ENCODE assay signal across 8 cellular contexts in genomic region chr1:232630047-232630893, GRCh38. TPM values are rescaled to one million over a fixed set of nuclear protein-coding genes. Genes with fewer than 3 reads are reported as not detected.
DNase-seq lines count a peak whose midpoint lies in the region; ATAC-seq and TF ChIP-seq lines count a peak whose summit lies in the region.

TSS of gene SIPA1L2 (minus strand) at chr1:232630133. CDS start at chr1:232515339, 114,794 bp downstream.

- H3K9ac ChIP-seq in colonic mucosa (ENCODE audit: low read depth in 2 of 2, low read length in 2 of 2) = peak within 1 kb of the TSS; percentile 66 to 88

- peak; percentile 23 for DNase-seq in AG04449 (ENCODE audit: low read depth, low spot score)
- peak; percentile 88 for DNase-seq in NCI-H2227 treated with DMSO at 0.1 percent for 48 hours (lab: John Stamatoyannopoulos, UW)
- DNase-seq in activated CD4-positive, alpha-beta T cell treated with anti-CD3 and anti-CD28 coated beads for 36 hours = peak; percentile 93
- peak; percentile 95 for DNase-seq in colonic mucosa
- DNase-seq in left colon = peak; percentile 93
- DNase-seq in stimulated activated CD4-positive, alpha-beta T cell treated with anti-CD3 and anti-CD28 coated beads, Interleukin-1b, Interleukin-23, amount 100 ng/mL, for 24 hours (ENCODE audit: low read depth in 4 of 4, low spot score in 1 of 4) = peak; percentile 55 to 83 (median 79)

- no peaks in the 10 kb centered on the region for H3K9me3 ChIP-seq in colonic mucosa

- CTCF ChIA-PET in AG04449 (lab: Yijun Ruan, JAX) = interaction anchor here (0.8 to 1.6 kb wide), 6 partner anchors 10 to 874 kb away, joined by 3 to 7 read pairs (median 4); no protein-coding TSS in a partner anchor
- CTCF ChIA-PET in activated CD4-positive, alpha-beta T cell treated with anti-CD3 and anti-CD28 coated beads for 36 hours (lab: Charles Lee) = no interaction called here

- peaks cover under 1% of the 10 kb centered on the region for H3K27me3 ChIP-seq in colonic mucosa

- no peaks in the 10 kb centered on the region for H3K36me3 Mint-ChIP-seq in activated CD4-positive, alpha-beta T cell treated with anti-CD3 and anti-CD28 coated beads for 36 hours (ENCODE audit: low read depth)

- peak within 1 kb of the TSS; percentile 94 for H3K27ac ChIP-seq in colonic mucosa

- POLR2A ChIA-PET in AG04449 (lab: Yijun Ruan, JAX) = no interaction called here
- POLR2A ChIA-PET in activated CD4-positive, alpha-beta T cell treated with anti-CD3 and anti-CD28 coated beads for 36 hours (lab: Charles Lee) = no interaction called here

- peaks cover 5% of the 10 kb centered on the region for H3K4me1 ChIP-seq in colonic mucosa

- peak within 1 kb of the TSS; percentile 80 for H3K27ac Mint-ChIP-seq in activated CD4-positive, alpha-beta T cell treated with anti-CD3 and anti-CD28 coated beads for 36 hours

- peaks cover 28% of the 10 kb centered on the region for H3K4me1 Mint-ChIP-seq in activated CD4-positive, alpha-beta T cell treated with anti-CD3 and anti-CD28 coated beads for 36 hours

- ATAC-seq in GM18907 (IDR thresholded peaks at IDR 0.05; ENCODE audit: unreplicated experiment) (peak; percentile 98), HG03175 (IDR thresholded peaks at IDR 0.05; ENCODE audit: unreplicated experiment) (peak; percentile 97), left colon (peak; percentile 80)
- ATAC-seq in activated CD4-positive, alpha-beta T cell treated with anti-CD3 and anti-CD28 coated beads for 36 hours = peak; percentile 96

- H3K4me3 ChIP-seq in AG04449 (ENCODE audit: low read depth, low read length) (peak within 1 kb of the TSS; percentile 67), colonic mucosa (peak within 1 kb of the TSS; percentile 86)

- TF ChIP-seq CTCF in AG04449 (IDR thresholded peaks at IDR 0.05; ENCODE audit: insufficient read depth, low read length, missing control alignments) = peak; percentile 58
- TF ChIP-seq CTCF in colonic mucosa (IDR thresholded peaks at IDR 0.05) = peak; percentile 34

- intact Hi-C loops in activated CD4-positive, alpha-beta T cell treated with anti-CD3 and anti-CD28 coated beads for 36 hours (cut with DNase I, micrococcal nuclease) = loop anchor here (1.0 to 10.0 kb wide), 7 partner anchors 43 to 764 kb away; partner anchors contain the start of genes MAP10 (in 2 of the 2) and NTPCR (in 2 of the 2)
- intact Hi-C loops in colonic mucosa (cut with DNase I) (loop anchor here (2.0 to 10.0 kb wide), 3 partner anchors 275 to 395 kb away; no protein-coding TSS in a partner anchor), left colon (cut with DNase I, micrococcal nuclease) (loop anchor here in 1 of 2 donors (10.0 kb wide), 1 partner anchor 325 kb away; the partner anchor contains the start of gene NTPCR)

- H3K27me3 Mint-ChIP-seq in activated CD4-positive, alpha-beta T cell treated with anti-CD3 and anti-CD28 coated beads for 36 hours = peaks cover 11% of the 10 kb centered on the region

- no peaks in the 10 kb centered on the region for H3K9me3 Mint-ChIP-seq in activated CD4-positive, alpha-beta T cell treated with anti-CD3 and anti-CD28 coated beads for 36 hours (ENCODE audit: low read depth)

- H3K4me3 Mint-ChIP-seq in activated CD4-positive, alpha-beta T cell treated with anti-CD3 and anti-CD28 coated beads for 36 hours = peak within 1 kb of the TSS; percentile 73

- no peaks in the 10 kb centered on the region for H3K36me3 ChIP-seq in colonic mucosa

RNA-seq across cellular contexts. Expression of gene SIPA1L2, which starts in this region (rescaled TPM):
- total RNA-seq in activated CD4-positive, alpha-beta T cell treated with anti-CD3 and anti-CD28 coated beads for 36 hours = 1 to 10 TPM; 3.7 to 4.0 TPM
- total RNA-seq in colonic mucosa (10 to 100 TPM; 53.6 to 64.4 TPM), left colon (10 to 100 TPM; 76.5 to 89.8 TPM)

Comparison
In these comparisons a context has a peak if more than half of its experiments do, and no peak if none do; other contexts are left out.
1. Peak in every context shown above with its lines: DNase-seq, ATAC-seq, H3K4me3 ChIP-seq and H3K27ac ChIP-seq.
2. RNA of gene SIPA1L2 (total RNA-seq): 76.5 to 89.8 TPM in left colon and 53.6 to 64.4 TPM in colonic mucosa; 3.7 to 4.0 TPM in activated CD4-positive, alpha-beta T cell treated with anti-CD3 and anti-CD28 coated beads for 36 hours; every median in the first group is over 10 times any median in the second.
3. DNase-seq: peak in every context shown above with its lines; median percentile 95 in colonic mucosa; 93 in activated CD4-positive, alpha-beta T cell treated with anti-CD3 and anti-CD28 coated beads for 36 hours; 93 in left colon; 88 in NCI-H2227 treated with DMSO at 0.1 percent for 48 hours; 79 in stimulated activated CD4-positive, alpha-beta T cell treated with anti-CD3 and anti-CD28 coated beads, Interleukin-1b, Interleukin-23, amount 100 ng/mL, for 24 hours; 23 in AG04449.